Comparison of ENCODE assay signal across 12 cellular contexts in genomic region chrX:16212436-16212835, GRCh38. TPM values are rescaled to one million over a fixed set of nuclear protein-coding genes. Genes with fewer than 3 reads are reported as not detected.
DNase-seq lines count a peak whose midpoint lies in the region; ATAC-seq and TF ChIP-seq lines count a peak whose summit lies in the region.
"Had no signal": no experiment of that assay in that cellular context is flagged by ENCODE, and none has a peak within 500 bp of the region (broad histone marks: within the 10 kb centered on the region; RNA-seq: fewer than 3 reads in every experiment).

No MANE protein-coding gene starts in this region.

- H3K27ac Mint-ChIP-seq in CD14-positive monocyte (no peak overlapping the region), GM23338 (no peak overlapping the region), WTC11 (peak overlapping the region; percentile 49; the same call in 1 of the 2 replicates)
- H3K27ac Mint-ChIP-seq in activated naive CD8-positive, alpha-beta T cell treated with anti-CD3 and anti-CD28 coated beads for 36 hours, result no peak overlapping the region
- no peak overlapping the region for H3K27ac Mint-ChIP-seq in activated naive CD8-positive, alpha-beta T cell treated with anti-CD3 and anti-CD28 coated beads, Interleukin-2, amount 50 U/mL, for 24 hours

- peaks cover 1 to 14% (median 2%) of the 10 kb centered on the region in 3 donors for H3K27me3 Mint-ChIP-seq in CD14-positive monocyte (ENCODE audit: low read depth in 3 of 3)
- H3K27me3 Mint-ChIP-seq in GM23338 (ENCODE audit: insufficient read depth, low read depth, poor library complexity), result peaks cover 3% of the 10 kb centered on the region
- H3K27me3 Mint-ChIP-seq in WTC11 (ENCODE audit: low read depth), result no peaks in the 10 kb centered on the region
- no peaks in the 10 kb centered on the region for H3K27me3 Mint-ChIP-seq in activated naive CD8-positive, alpha-beta T cell treated with anti-CD3 and anti-CD28 coated beads for 36 hours
- no peaks in the 10 kb centered on the region for H3K27me3 Mint-ChIP-seq in activated naive CD8-positive, alpha-beta T cell treated with anti-CD3 and anti-CD28 coated beads, Interleukin-2, amount 50 U/mL, for 24 hours

- POLR2A ChIA-PET in WTC11 (lab: Charles Lee), result no interaction called here

- no peaks in the 10 kb centered on the region for H4K20me1 ChIP-seq in GM23338 (replicated peaks; ENCODE audit: insufficient read depth)

- no peaks in the 10 kb centered on the region for H3K79me2 ChIP-seq in GM23338 (replicated peaks; ENCODE audit: insufficient read depth)

- no peak overlapping the region for H3K4me3 ChIP-seq in GM23338
- H3K4me3 ChIP-seq: PC-9, thoracic aorta had no signal

- no peaks in the 10 kb centered on the region for H3K4me1 Mint-ChIP-seq in CD14-positive monocyte
- H3K4me1 Mint-ChIP-seq in GM23338, result peaks cover 31% of the 10 kb centered on the region
- H3K4me1 Mint-ChIP-seq in WTC11, result peaks cover 41% of the 10 kb centered on the region
- H3K4me1 Mint-ChIP-seq in activated naive CD8-positive, alpha-beta T cell treated with anti-CD3 and anti-CD28 coated beads for 36 hours, result no peaks in the 10 kb centered on the region
- H3K4me1 Mint-ChIP-seq in activated naive CD8-positive, alpha-beta T cell treated with anti-CD3 and anti-CD28 coated beads, Interleukin-2, amount 50 U/mL, for 24 hours, result no peaks in the 10 kb centered on the region

- H3K27ac ChIP-seq in GM23338 (ENCODE audit: low read depth), result no peak overlapping the region
- H3K27ac ChIP-seq: PC-9, thoracic aorta had no signal

- no peak for DNase-seq in CD14-positive monocyte (ENCODE audit: low spot score)
- peak; percentile 21 for DNase-seq in GM23338 (ENCODE audit: low spot score)
- DNase-seq in WTC11 (ENCODE audit: low spot score), result no peak
- peak in 1 of 2 donors; percentile 15 for DNase-seq in left colon
- DNase-seq in activated naive CD8-positive, alpha-beta T cell treated with anti-CD3 and anti-CD28 coated beads for 36 hours, result no peak
- no peak for DNase-seq in activated naive CD8-positive, alpha-beta T cell treated with anti-CD3 and anti-CD28 coated beads, Interleukin-2, amount 50 U/mL, for 24 hours
- DNase-seq: glutamatergic neuron, PC-9 had no signal

- ATAC-seq in GM23338 (peak; percentile 44; the same call in 2 of the 3 replicates), WTC11 (peak; percentile 61), left colon (peak; percentile 58), HG03460 (IDR thresholded peaks at IDR 0.05; ENCODE audit: unreplicated experiment) (no peak), HG03097 (IDR thresholded peaks at IDR 0.05; ENCODE audit: low FRiP score, unreplicated experiment) (no peak)
- no peak for ATAC-seq in activated naive CD8-positive, alpha-beta T cell treated with anti-CD3 and anti-CD28 coated beads, Interleukin-2, amount 50 U/mL, for 24 hours
- ATAC-seq: sciatic nerve had no signal

- H3K27me3 ChIP-seq in GM23338 (ENCODE audit: insufficient read depth), result no peaks in the 10 kb centered on the region

- peaks cover 0 to 2% (median 0%) of the 10 kb centered on the region in 7 donors for H3K9me3 Mint-ChIP-seq in CD14-positive monocyte
- no peaks in the 10 kb centered on the region for H3K9me3 Mint-ChIP-seq in GM23338
- no peaks in the 10 kb centered on the region for H3K9me3 Mint-ChIP-seq in WTC11
- H3K9me3 Mint-ChIP-seq in activated naive CD8-positive, alpha-beta T cell treated with anti-CD3 and anti-CD28 coated beads for 36 hours, result no peaks in the 10 kb centered on the region
- no peaks in the 10 kb centered on the region for H3K9me3 Mint-ChIP-seq in activated naive CD8-positive, alpha-beta T cell treated with anti-CD3 and anti-CD28 coated beads, Interleukin-2, amount 50 U/mL, for 24 hours

- H3K4me1 ChIP-seq in GM23338 (ENCODE audit: insufficient read depth), result peaks cover 30% of the 10 kb centered on the region

- H3K9me2 ChIP-seq in GM23338 (ENCODE audit: insufficient read depth), result no peaks in the 10 kb centered on the region

- no peaks in the 10 kb centered on the region for H3K36me3 Mint-ChIP-seq in CD14-positive monocyte
- H3K36me3 Mint-ChIP-seq in GM23338 (ENCODE audit: low read depth), result no peaks in the 10 kb centered on the region; the same call in 2 of the 3 replicates
- no peaks in the 10 kb centered on the region for H3K36me3 Mint-ChIP-seq in WTC11
- no peaks in the 10 kb centered on the region for H3K36me3 Mint-ChIP-seq in activated naive CD8-positive, alpha-beta T cell treated with anti-CD3 and anti-CD28 coated beads for 36 hours
- no peaks in the 10 kb centered on the region for H3K36me3 Mint-ChIP-seq in activated naive CD8-positive, alpha-beta T cell treated with anti-CD3 and anti-CD28 coated beads, Interleukin-2, amount 50 U/mL, for 24 hours (ENCODE audit: low read depth)

- CTCF ChIA-PET in WTC11 (lab: Charles Lee), result interaction anchor here (0.5 to 1.8 kb wide), 8 partner anchors 13 to 362 kb away, joined by 3 to 16 read pairs (median 3); partner anchors contain the start of gene GRPR

- H2AFZ ChIP-seq in GM23338, result no peak overlapping the region
- H2AFZ ChIP-seq: PC-9 had no signal

- intact Hi-C loops in CD14-positive monocyte (cut with micrococcal nuclease), result no loop called here
- intact Hi-C loops in left colon (cut with DNase I, micrococcal nuclease), result no loop called here

- H3K4me3 Mint-ChIP-seq in CD14-positive monocyte (no peak overlapping the region), GM23338 (no peak overlapping the region), WTC11 (no peak overlapping the region)
- H3K4me3 Mint-ChIP-seq in activated naive CD8-positive, alpha-beta T cell treated with anti-CD3 and anti-CD28 coated beads for 36 hours, result no peak overlapping the region
- no peak overlapping the region for H3K4me3 Mint-ChIP-seq in activated naive CD8-positive, alpha-beta T cell treated with anti-CD3 and anti-CD28 coated beads, Interleukin-2, amount 50 U/mL, for 24 hours

- TF ChIP-seq CTCF in CD14-positive monocyte (IDR thresholded peaks at IDR 0.05), result peak; percentile 17
- TF ChIP-seq CTCF in GM23338 (conservative IDR thresholded peaks at IDR 0.05; ENCODE audit: low read depth in 2 of 2), result peak; percentile 35 to 71; a peak in 3 of 4 replicates
- TF ChIP-seq CTCF in WTC11 (IDR thresholded peaks at IDR 0.05), result no peak

- no peak overlapping the region for H3K4me2 ChIP-seq in GM23338
- H3K4me2 ChIP-seq: PC-9 had no signal

- H3K36me3 ChIP-seq in GM23338 (ENCODE audit: insufficient read depth), result no peaks in the 10 kb centered on the region
- H3K36me3 ChIP-seq: thoracic aorta had no signal

- H3F3A ChIP-seq in GM23338 (replicated peaks; ENCODE audit: low read depth), result no peaks in the 10 kb centered on the region

TF ChIP-seq in GM23338, 12 proteins besides CTCF, POLR2A, EP300 and RAD21 (continues in another document):
- TF ChIP-seq EZH2 (IDR thresholded peaks at IDR 0.05; ENCODE audit: low read depth, unreplicated experiment) (no peak), ETS1 (IDR thresholded peaks at IDR 0.05) (no peak), CREB1 (CRISPR knock-in tag; IDR thresholded peaks at IDR 0.05; ENCODE audit: low read depth) (no peak)

TF ChIP-seq in WTC11, 78 proteins besides CTCF, POLR2A, EP300 and RAD21:
- TF ChIP-seq SP1 (CRISPR knock-in tag; conservative IDR thresholded peaks at IDR 0.05) (no peak), ESRRA (CRISPR knock-in tag; IDR thresholded peaks at IDR 0.05; ENCODE audit: borderline replicate concordance) (no peak)

RNA-seq across cellular contexts. Expression of gene MAGEB17, which starts 45.2 kb away (rescaled TPM):
- polyA plus RNA-seq in CD14-positive monocyte, result not detected
- total RNA-seq in GM23338 (2014; rRNA removed; shearing (Covaris generic)), result 0.14 and 2.2 TPM in 2 replicates
- 0.42 and 0.56 TPM in 2 replicates for polyA plus RNA-seq in GM23338 (2016; fragmentation: Nextera tagmentation; extraction: Ambion mirVana)
- 0.27 to 0.63 TPM (median 0.41 TPM) in 3 replicates for total RNA-seq in WTC11 (2021)
- total RNA-seq in left colon, result not detected
- total RNA-seq in activated naive CD8-positive, alpha-beta T cell treated with anti-CD3 and anti-CD28 coated beads for 36 hours, result not detected
- total RNA-seq: PC-9, sciatic nerve, thoracic aorta had no signal

Comparison
In these comparisons a context has a peak if more than half of its experiments do, and no peak if none do; other contexts are left out.
1. ATAC-seq: peak in GM23338 (single experiment), WTC11 (single experiment) and left colon (single experiment); none in HG03460 (single experiment), HG03097 (single experiment) and activated naive CD8-positive, alpha-beta T cell treated with anti-CD3 and anti-CD28 coated beads, Interleukin-2, amount 50 U/mL, for 24 hours (single experiment).